27 cellular contexts compared by ENCODE assay signal in the genomic region with DNA sequence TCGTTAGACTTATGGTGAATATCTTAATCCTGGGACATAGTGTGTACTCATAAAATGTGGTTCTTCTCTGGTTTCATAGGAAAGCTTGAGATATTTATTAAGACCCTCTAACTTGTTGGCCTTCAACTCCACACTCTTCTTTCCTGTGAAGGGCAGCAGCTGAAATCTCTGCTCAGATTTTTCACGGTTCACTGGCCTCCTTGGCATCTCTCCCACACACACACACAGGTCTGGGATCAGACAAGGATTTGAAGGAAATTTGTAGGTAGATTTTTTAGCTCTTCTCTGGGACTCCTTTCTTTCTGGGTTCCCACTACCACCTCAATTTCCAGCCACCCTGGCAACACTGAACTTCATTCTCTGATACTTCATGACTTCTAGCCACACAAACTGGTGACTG.
DNase-seq lines count a peak whose midpoint lies in the region; ATAC-seq and TF ChIP-seq lines count a peak whose summit lies in the region.
"Had no signal": no experiment of that assay in that cellular context is flagged by ENCODE, and none has a peak within 500 bp of the region (broad histone marks: within the 10 kb centered on the region; RNA-seq: fewer than 3 reads in every experiment).

No MANE protein-coding gene starts in this region.

- H3K4me3 Mint-ChIP-seq in MCF 10A (ENCODE audit: unreplicated experiment), result no peak overlapping the region
- H3K4me3 Mint-ChIP-seq: activated CD8-positive, alpha-beta T cell treated with anti-CD3 and anti-CD28 coated beads, Interleukin-2, amount 10 ng/mL, durations not matched to agents 7 days and 5 days; activated naive CD4-positive, alpha-beta T cell treated with anti-CD3 and anti-CD28 coated beads, Interleukin-2, amount 50 U/mL, for 24 hours; GM23338; mesothelial cell of epicardium; naive B cell had no signal

- H3K4me1 ChIP-seq in breast epithelium (no peaks in the 10 kb centered on the region), tibial artery (no peaks in the 10 kb centered on the region)
- H3K4me1 ChIP-seq: sigmoid colon, SJCRH30, stomach, vagina had no signal

- POLR2A ChIA-PET in MCF 10A (lab: Yijun Ruan, JAX), result no interaction called here

- H3K4me3 ChIP-seq in breast epithelium (no peak overlapping the region), tibial artery (no peak overlapping the region)
- H3K4me3 ChIP-seq: GM23338, sigmoid colon, SJCRH30, stomach, vagina had no signal

- intact Hi-C loops in MCF 10A (cut with micrococcal nuclease), result no loop called here
- intact Hi-C loops in breast epithelium (cut with DNase I; ENCODE audit: low total_unique reads), result no loop called here
- intact Hi-C loops in tibial artery (cut with DNase I; ENCODE audit: low total_unique reads), result no loop called here

- peak; percentile 13 for DNase-seq in MCF 10A (ENCODE audit: unreplicated experiment)
- no peak for DNase-seq in breast epithelium (ENCODE audit: low spot score in 2 of 2)
- peak; percentile 49 for DNase-seq in NCI-H69 (lab: John Stamatoyannopoulos, UW)
- DNase-seq in kidney glomerular epithelial cell (lab: John Stamatoyannopoulos, UW), result peak; percentile 25
- DNase-seq in SIG-M5 treated with dmso at 0.1 percent for 504 hours (lab: John Stamatoyannopoulos, UW; ENCODE audit: unreplicated experiment), result no peak
- DNase-seq in tibial artery, result no peak
- DNase-seq: activated CD4-positive, alpha-beta T cell treated with anti-CD3 and anti-CD28 coated beads for 4 hours; activated CD8-positive, alpha-beta T cell treated with anti-CD3 and anti-CD28 coated beads, Interleukin-2, amount 10 ng/mL, durations not matched to agents 7 days and 5 days; amniotic stem cell; hypothalamus; left ventricle myocardium superior; naive B cell; NCI-H187 treated with DMSO at 0.1 percent for 48 hours; NCI-H345; NCI-H82; sigmoid colon; SJCRH30; stimulated activated CD4-positive, alpha-beta T cell treated with anti-CD3 and anti-CD28 coated beads, Interleukin-12 subunit alpha, Interleukin-12 subunit beta, amount 100 ng/mL, for 4 hours; stimulated activated CD4-positive, alpha-beta T cell treated with anti-CD3 and anti-CD28 coated beads, Interleukin-2, amount 100 ng/mL, for 48 hours; stomach; SW 1271 had no signal

- CTCF ChIA-PET in MCF 10A (lab: Yijun Ruan, JAX), result interaction anchor here (0.7 to 0.8 kb wide), 2 partner anchors 82 to 448 kb away, joined by 3 read pairs; no protein-coding TSS in a partner anchor

- H3K4me1 Mint-ChIP-seq in MCF 10A (ENCODE audit: insufficient read depth, unreplicated experiment), result peaks cover 4% of the 10 kb centered on the region
- H3K4me1 Mint-ChIP-seq: activated naive CD4-positive, alpha-beta T cell treated with anti-CD3 and anti-CD28 coated beads, Interleukin-2, amount 50 U/mL, for 24 hours; GM23338; mesothelial cell of epicardium; naive B cell had no signal

- BruUV-seq in MCF 10A (replicated peaks; lab: Mats Ljungman, UMichigan), result no TSS peak

- no peaks in the 10 kb centered on the region for H3K9me3 ChIP-seq in breast epithelium
- no peaks in the 10 kb centered on the region for H3K9me3 ChIP-seq in tibial artery
- H3K9me3 ChIP-seq: neutrophil, sigmoid colon, SJCRH30, stomach, vagina had no signal

- no peaks in the 10 kb centered on the region for H3K36me3 ChIP-seq in breast epithelium
- no peaks in the 10 kb centered on the region for H3K36me3 ChIP-seq in tibial artery
- H3K36me3 ChIP-seq: neutrophil, sigmoid colon, SJCRH30, stomach, vagina had no signal

- H3K27ac Mint-ChIP-seq in MCF 10A (ENCODE audit: low read depth, unreplicated experiment), result no peak overlapping the region
- H3K27ac Mint-ChIP-seq: activated CD8-positive, alpha-beta T cell treated with anti-CD3 and anti-CD28 coated beads, Interleukin-2, amount 10 ng/mL, durations not matched to agents 7 days and 5 days; activated naive CD4-positive, alpha-beta T cell treated with anti-CD3 and anti-CD28 coated beads, Interleukin-2, amount 50 U/mL, for 24 hours; GM23338; mesothelial cell of epicardium; naive B cell had no signal

- no peaks in the 10 kb centered on the region for H3K27me3 Mint-ChIP-seq in MCF 10A (ENCODE audit: insufficient read depth, unreplicated experiment)

- no peak for TF ChIP-seq CTCF in MCF 10A (IDR thresholded peaks at IDR 0.05; ENCODE audit: unreplicated experiment)
- no peak for TF ChIP-seq CTCF in breast epithelium (IDR thresholded peaks at IDR 0.05)
- no peak for TF ChIP-seq CTCF in tibial artery (IDR thresholded peaks at IDR 0.05)

- no peak for TF ChIP-seq POLR2A in breast epithelium (IDR thresholded peaks at IDR 0.05)

- no peak overlapping the region for H3K27ac ChIP-seq in breast epithelium
- no peak overlapping the region for H3K27ac ChIP-seq in tibial artery
- H3K27ac ChIP-seq: neutrophil, sigmoid colon, SJCRH30, stomach, vagina had no signal

- no peak for ATAC-seq in HG03571 (IDR thresholded peaks at IDR 0.05; ENCODE audit: unreplicated experiment)
- ATAC-seq: activated CD8-positive, alpha-beta T cell treated with anti-CD3 and anti-CD28 coated beads, Interleukin-2, amount 10 ng/mL, durations not matched to agents 7 days and 5 days; GM23338; left ventricle myocardium superior had no signal

- H3K36me3 Mint-ChIP-seq in MCF 10A (ENCODE audit: insufficient read depth, unreplicated experiment), result peaks cover 7% of the 10 kb centered on the region
- H3K36me3 Mint-ChIP-seq: activated naive CD4-positive, alpha-beta T cell treated with anti-CD3 and anti-CD28 coated beads, Interleukin-2, amount 50 U/mL, for 24 hours; naive B cell had no signal

- peaks cover 7% of the 10 kb centered on the region for H3K9me3 Mint-ChIP-seq in MCF 10A (ENCODE audit: unreplicated experiment)

- no peaks in the 10 kb centered on the region for H3K27me3 ChIP-seq in breast epithelium
- no peaks in the 10 kb centered on the region for H3K27me3 ChIP-seq in tibial artery
- H3K27me3 ChIP-seq: neutrophil, sigmoid colon, SJCRH30, stomach, vagina had no signal

Comparison
In these comparisons a context has a peak if more than half of its experiments do, and no peak if none do; other contexts are left out.
1. DNase-seq: peak in MCF 10A (single experiment), NCI-H69 (single experiment) and kidney glomerular epithelial cell (single experiment); none in breast epithelium (0 of 2), SIG-M5 treated with dmso at 0.1 percent for 504 hours (single experiment) and tibial artery (0 of 2).